Comparison of ENCODE assay signal across 14 cellular contexts in the genomic region with DNA sequence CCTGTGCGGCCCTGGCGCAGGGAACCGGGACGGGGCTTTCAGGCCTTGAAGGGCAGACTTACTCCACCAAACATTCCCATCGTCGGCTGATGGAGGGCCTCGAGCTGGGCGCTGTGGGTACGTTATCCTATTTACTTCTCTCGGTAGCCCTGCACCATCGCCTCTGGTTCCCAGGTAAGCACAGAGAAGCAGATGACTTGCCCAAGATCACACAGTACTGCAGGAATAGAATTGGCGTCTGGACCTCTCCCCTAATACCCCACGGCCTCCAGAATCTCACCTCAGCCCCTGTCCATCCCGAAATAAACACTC. TPM values are rescaled to one million over a fixed set of nuclear protein-coding genes. Genes with fewer than 3 reads are reported as not detected.
DNase-seq lines count a peak whose midpoint lies in the region; TF ChIP-seq lines count a peak whose summit lies in the region.
"Had no signal": no experiment of that assay in that cellular context is flagged by ENCODE, and none has a peak within 500 bp of the region (broad histone marks: within the 10 kb centered on the region; RNA-seq: fewer than 3 reads in every experiment).

No MANE protein-coding gene starts in this region.

- H3K27me3 Mint-ChIP-seq in endothelial cell (ENCODE audit: unreplicated experiment) (peaks cover 5% of the 10 kb centered on the region), nephron (ENCODE audit: low read depth) (peaks cover 62% of the 10 kb centered on the region)

- peaks cover 50% of the 10 kb centered on the region for H3K4me1 ChIP-seq in HUES64 (ENCODE audit: insufficient read depth, low read length)
- H3K4me1 ChIP-seq in transverse colon: peaks cover 0 to 36% (median 17%) of the 10 kb centered on the region in 4 donors

- H3K4me1 Mint-ChIP-seq in endothelial cell (ENCODE audit: unreplicated experiment) (peaks cover 30% of the 10 kb centered on the region), nephron (peaks cover 71% of the 10 kb centered on the region)
- H3K4me1 Mint-ChIP-seq: immature natural killer cell had no signal

- H3K9me3 Mint-ChIP-seq in endothelial cell (ENCODE audit: unreplicated experiment): no peaks in the 10 kb centered on the region
- H3K9me3 Mint-ChIP-seq in nephron: no peaks in the 10 kb centered on the region
- H3K9me3 Mint-ChIP-seq: immature natural killer cell had no signal

- H3K36me3 Mint-ChIP-seq in endothelial cell (ENCODE audit: low read depth, unreplicated experiment) (no peaks in the 10 kb centered on the region), nephron (ENCODE audit: low read depth) (no peaks in the 10 kb centered on the region)
- H3K36me3 Mint-ChIP-seq: immature natural killer cell had no signal

- H3K36me3 ChIP-seq in HUES64 (ENCODE audit: insufficient read depth, low read length): no peaks in the 10 kb centered on the region
- H3K36me3 ChIP-seq in transverse colon: no peaks in the 10 kb centered on the region
- H3K36me3 ChIP-seq: WERI-Rb-1 had no signal

- TF ChIP-seq CTCF in endothelial cell (IDR thresholded peaks at IDR 0.05; ENCODE audit: unreplicated experiment) (no peak), nephron (IDR thresholded peaks at IDR 0.05; ENCODE audit: unreplicated experiment in 3 of 3) (no peak), transverse colon (IDR thresholded peaks at IDR 0.05) (no peak)

- TF ChIP-seq EP300 in transverse colon (IDR thresholded peaks at IDR 0.05; ENCODE audit: low read depth): no peak

- no peak for TF ChIP-seq POLR2A in transverse colon (IDR thresholded peaks at IDR 0.05)

- H3K4me3 ChIP-seq in HUES64 (ENCODE audit: low read length) (peak overlapping the region; percentile 52), transverse colon (no peak overlapping the region)

- 0 out of 2 replicates have a peak overlapping the region, but pooled peaks have one; percentile 23 for H3K9ac ChIP-seq in HUES64 (ENCODE audit: low read depth, low read length)

- H3K27me3 ChIP-seq in HUES64 (ENCODE audit: insufficient read depth, low read length) (peaks cover 38% of the 10 kb centered on the region), transverse colon (peaks cover 12% of the 10 kb centered on the region)

- H3K9me3 ChIP-seq in HUES64 (ENCODE audit: insufficient read depth, low read depth, low read length) (no peaks in the 10 kb centered on the region), transverse colon (no peaks in the 10 kb centered on the region)

- H3K4me3 Mint-ChIP-seq in endothelial cell (ENCODE audit: unreplicated experiment) (no peak overlapping the region), nephron (peak overlapping the region; percentile 13 to 69 (median 63))
- H3K4me3 Mint-ChIP-seq: immature natural killer cell had no signal

- in situ Hi-C loops in transverse colon (cut with MboI; ENCODE audit: low pct_ligation_motif_present in 1 of 4, low pct_unique_long_range_greater_than_20kb in 1 of 4, low sequenced_read_pairs in 3 of 4): no loop called here

- peak overlapping the region; percentile 74 for H3K27ac Mint-ChIP-seq in endothelial cell (ENCODE audit: unreplicated experiment)
- peak overlapping the region; percentile 36 to 75 (median 54) for H3K27ac Mint-ChIP-seq in nephron
- H3K27ac Mint-ChIP-seq: immature natural killer cell had no signal

- H3K27ac ChIP-seq in HUES64 (ENCODE audit: low read depth, low read length) (peak overlapping the region; percentile 64; the same call in 1 of the 2 replicates), transverse colon (peak overlapping the region in 3 of 4 donors; percentile 1 to 48 (median 10))
- H3K27ac ChIP-seq: C4-2B, WERI-Rb-1 had no signal

- intact Hi-C loops in transverse colon (cut with DNase I; ENCODE audit: low total_unique reads): no loop called here

- DNase-seq in endothelial cell (ENCODE audit: low spot score): no peak
- no peak for DNase-seq in transverse colon
- no peak for DNase-seq in NCI-H2081 (lab: John Stamatoyannopoulos, UW)
- DNase-seq in stimulated activated CD4-positive, alpha-beta T cell treated with anti-CD3 and anti-CD28 coated beads, Interleukin-4, amount 100 ng/mL, for 24 hours: no peak
- DNase-seq in cortex of kidney (lab: John Stamatoyannopoulos, UW): no peak
- DNase-seq: activated effector memory CD4-positive, alpha-beta T cell treated with Interleukin-2 at 50 U/mL for 16 hours; immature natural killer cell; WERI-Rb-1 had no signal

- 35% methylated on average over 14 of the region's 14 CpGs for WGBS in HUES64
- WGBS in transverse colon (ENCODE audit: low coverage in 1 of 2), 2 donors: 56 to 63% methylated on average over 3 to 14 of the region's 14 CpGs

RNA-seq across cellular contexts. Expression of gene PDYN, which starts 46.4 kb away (rescaled TPM):
- polyA plus RNA-seq in HUES64 (2013, experiment 1 of 2): 0.85 TPM
- polyA plus RNA-seq in HUES64 (2013, experiment 2 of 2): 1.0 TPM
- not detected for total RNA-seq in endothelial cell (ENCODE audit: unreplicated experiment)
- not detected for total RNA-seq in transverse colon
- total RNA-seq: aorta, IMR-90, renal cortical epithelial cell had no signal
- polyA plus RNA-seq: aorta, immature natural killer cell, IMR-90 had no signal

RNA-seq across cellular contexts. Expression of gene SIRPA, which starts 52.3 kb away (rescaled TPM):
- polyA plus RNA-seq in HUES64 (2013, experiment 1 of 2): 5.5 TPM
- polyA plus RNA-seq in HUES64 (2013, experiment 2 of 2): 7.3 TPM
- total RNA-seq in endothelial cell (ENCODE audit: unreplicated experiment) (132 TPM), transverse colon (10 to 100 TPM in 3 of 4 donors, 1 to 10 TPM in 1; 9.0 to 46.6 (median 18.6) TPM)
